Comparison of ENCODE assay signal across 26 cellular contexts in genomic region chr6:130870179-130870881, GRCh38. TPM values are rescaled to one million over a fixed set of nuclear protein-coding genes. Genes with fewer than 3 reads are reported as not detected.
"Had no signal": no experiment of that assay in that cellular context is flagged by ENCODE, and none has a peak within 500 bp of the region (broad histone marks: within the 10 kb centered on the region; RNA-seq: fewer than 3 reads in every experiment).

No MANE protein-coding gene starts in this region.

- ATAC-seq: Panc1, PC-3 had no signal

- H3K4me3 ChIP-seq: SJSA1, SK-N-MC had no signal

- H3K27ac ChIP-seq: HL-60, SJSA1, SK-N-MC had no signal

- H3K27me3 ChIP-seq: SJSA1 had no signal

- FAIRE-seq: HTR-8/SVneo had no signal

- H3K9me3 ChIP-seq: SJSA1 had no signal

- H3K4me1 ChIP-seq: SJSA1 had no signal

- DNase-seq: NCI-H1092; NCI-H1105 treated with DMSO at 0.1 percent for 48 hours; NCI-H1417 treated with DMSO at 0.1 percent for 48 hours; NCI-H146; NCI-H1694 treated with DMSO at 0.1 percent for 48 hours; NCI-H1930; NCI-H2081; NCI-H2107; NCI-H2227 treated with DMSO at 0.1 percent for 48 hours; NCI-H524; NCI-H69; NCI-H774; NK-92 treated with Interleukin-12 subunit alpha and Interleukin-12 subunit beta, amount 100 ng/mL, for 24 hours; PC-3; Right ventricle myocardium superior; SIG-M5 had no signal

RNA-seq across cellular contexts. Expression of gene SMLR1, which starts 43.1 kb away (rescaled TPM):
- total RNA-seq: LHCN-M2; MCF 10A; NCI-H460; OCI-LY7; PC-3; Right ventricle myocardium superior; SJSA1; T-helper 1 cell treated with Interleukin-12 subunit alpha and Interleukin-12 subunit beta and Interleukin-4 antibody, amounts not matched to agents 30 ng/mL and 1 ng/mL, for 36 hours had no signal
